In the genomic region with DNA sequence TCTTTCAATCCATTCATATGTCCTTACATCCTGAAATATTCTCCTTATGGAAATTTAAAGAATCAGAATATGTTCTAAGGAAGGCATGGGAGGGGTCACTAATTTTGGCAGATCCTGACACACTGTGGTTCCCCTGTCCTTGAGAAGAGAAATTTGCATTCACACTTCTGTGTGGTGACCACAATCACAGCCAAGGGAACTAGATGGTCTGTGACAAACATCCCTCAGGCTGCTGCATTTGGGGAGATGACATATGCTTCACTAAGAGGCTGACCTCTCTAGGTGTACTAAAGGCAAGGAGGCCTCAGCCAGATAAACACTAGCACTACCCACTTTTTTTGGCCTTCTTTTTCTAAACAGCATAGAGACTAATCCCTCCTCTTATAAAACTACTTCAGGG, we compare ENCODE assay signal across 11 cellular contexts.
A peak's percentile ranks its signal among the peaks of the same experiment; 100 is the strongest.
DNase-seq lines count a peak whose midpoint lies in the region; ATAC-seq and TF ChIP-seq lines count a peak whose summit lies in the region.
"Had no signal": no experiment of that assay in that cellular context is flagged by ENCODE, and none has a peak within 500 bp of the region (broad histone marks: within the 10 kb centered on the region; RNA-seq: fewer than 3 reads in every experiment).

No MANE protein-coding gene starts in this region.

- peak; percentile 80 for ATAC-seq in GM18867 (IDR thresholded peaks at IDR 0.05; ENCODE audit: unreplicated experiment)
- ATAC-seq in GM21723 (IDR thresholded peaks at IDR 0.05; ENCODE audit: unreplicated experiment), result peak; percentile 62
- peak; percentile 83 for ATAC-seq in HG03139 (IDR thresholded peaks at IDR 0.05; ENCODE audit: unreplicated experiment)
- ATAC-seq in Right ventricle myocardium inferior, result no peak

- no peaks in the 10 kb centered on the region for H3K4me1 ChIP-seq in BE2C

- intact Hi-C loops in Right ventricle myocardium inferior (cut with DNase I), result no loop called here

- no peaks in the 10 kb centered on the region for H3K36me3 Mint-ChIP-seq in nephron (ENCODE audit: low read depth)

- H3K4me3 ChIP-seq in BE2C (ENCODE audit: low read depth, low read length), result no peak overlapping the region
- H3K4me3 ChIP-seq: ascending aorta; BLaER1 treated with 17β-estradiol and CSF1 and Interleukin-3, amounts not matched to agents 10 nM and 100 nM had no signal

- H3K27me3 ChIP-seq in BE2C, result no peaks in the 10 kb centered on the region
- H3K27me3 ChIP-seq: ascending aorta; BLaER1 treated with 17β-estradiol and CSF1 and Interleukin-3, amounts not matched to agents 10 nM and 100 nM had no signal

- no peaks in the 10 kb centered on the region for H3K27me3 Mint-ChIP-seq in nephron (ENCODE audit: low read depth)

- H3K4me3 Mint-ChIP-seq in nephron, result no peak overlapping the region

- peak overlapping the region; percentile 23 to 79 (median 39) for H3K27ac Mint-ChIP-seq in nephron

- H3K4me1 Mint-ChIP-seq in nephron, result peaks cover 41% of the 10 kb centered on the region

- H3K36me3 ChIP-seq in BE2C, result no peaks in the 10 kb centered on the region
- H3K36me3 ChIP-seq: ascending aorta; BLaER1 treated with 17β-estradiol and CSF1 and Interleukin-3, amounts not matched to agents 10 nM and 100 nM had no signal

- H3K9me3 ChIP-seq in BE2C, result no peaks in the 10 kb centered on the region
- H3K9me3 ChIP-seq: ascending aorta; BLaER1 treated with 17β-estradiol and CSF1 and Interleukin-3, amounts not matched to agents 10 nM and 100 nM had no signal

- DNase-seq in DMS153 treated with DMSO at 0.1 percent for 48 hours (lab: John Stamatoyannopoulos, UW; ENCODE audit: unreplicated experiment) (no peak), BE2C (no peak), Right ventricle myocardium inferior (ENCODE audit: missing footprints) (no peak), HEK293T (ENCODE audit: extremely low spot score) (no peak)
- DNase-seq: mammary epithelial cell had no signal

- CTCF ChIA-PET in HEK293T (lab: Yijun Ruan, JAX), result no interaction called here

- no peak for TF ChIP-seq CTCF in nephron (IDR thresholded peaks at IDR 0.05; ENCODE audit: unreplicated experiment in 3 of 3)
- no peak for TF ChIP-seq CTCF in BE2C (IDR thresholded peaks at IDR 0.05; ENCODE audit: low read depth, low read length)

- POLR2A ChIA-PET in HEK293T (lab: Yijun Ruan, JAX), result no interaction called here

- H3K9me3 Mint-ChIP-seq in nephron, result no peaks in the 10 kb centered on the region

TF ChIP-seq in HEK293T, 16 proteins besides CTCF, POLR2A, EP300 and RAD21:
- TF ChIP-seq L3MBTL2 (conservative IDR thresholded peaks at IDR 0.05) (no peak), FOXM1 (IDR thresholded peaks at IDR 0.05; ENCODE audit: borderline replicate concordance) (no peak), LEF1 (IDR thresholded peaks at IDR 0.05; ENCODE audit: borderline replicate concordance) (no peak), NFRKB (IDR thresholded peaks at IDR 0.05) (no peak), HDGF (IDR thresholded peaks at IDR 0.05; ENCODE audit: borderline replicate concordance) (no peak), ZNF384 (IDR thresholded peaks at IDR 0.05) (no peak), SUZ12 (IDR thresholded peaks at IDR 0.05) (no peak), TARDBP (IDR thresholded peaks at IDR 0.05) (no peak), ELF4 (IDR thresholded peaks at IDR 0.05) (no peak), FOXK2 (IDR thresholded peaks at IDR 0.05) (no peak), ARNT (IDR thresholded peaks at IDR 0.05) (no peak), FOXA1 (IDR thresholded peaks at IDR 0.05) (no peak), BHLHE40 (IDR thresholded peaks at IDR 0.05; ENCODE audit: borderline replicate concordance) (no peak), SP1 (IDR thresholded peaks at IDR 0.05) (no peak), CTBP1 (IDR thresholded peaks at IDR 0.05; ENCODE audit: borderline replicate concordance) (no peak)
- TF ChIP-seq, protein P1, sequence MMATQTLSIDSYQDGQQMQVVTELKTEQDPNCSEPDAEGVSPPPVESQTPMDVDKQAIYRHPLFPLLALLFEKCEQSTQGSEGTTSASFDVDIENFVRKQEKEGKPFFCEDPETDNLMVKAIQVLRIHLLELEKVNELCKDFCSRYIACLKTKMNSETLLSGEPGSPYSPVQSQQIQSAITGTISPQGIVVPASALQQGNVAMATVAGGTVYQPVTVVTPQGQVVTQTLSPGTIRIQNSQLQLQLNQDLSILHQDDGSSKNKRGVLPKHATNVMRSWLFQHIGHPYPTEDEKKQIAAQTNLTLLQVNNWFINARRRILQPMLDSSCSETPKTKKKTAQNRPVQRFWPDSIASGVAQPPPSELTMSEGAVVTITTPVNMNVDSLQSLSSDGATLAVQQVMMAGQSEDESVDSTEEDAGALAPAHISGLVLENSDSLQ (IDR thresholded peaks at IDR 0.05), result no peak
